ENCODE assay signal across 6 cellular contexts in genomic region chr5:87110721-87111120, GRCh38.
"Had no signal": no experiment of that assay in that cellular context is flagged by ENCODE, and none has a peak within 500 bp of the region (broad histone marks: within the 10 kb centered on the region; RNA-seq: fewer than 3 reads in every experiment).

No MANE protein-coding gene starts in this region.

- H3K9me3 Mint-ChIP-seq: GM23338, H9, IgD-negative memory B cell had no signal

- H3K4me1 Mint-ChIP-seq: GM23338, H9 had no signal

- H3K4me3 ChIP-seq: GM23338 had no signal

- H3K27ac ChIP-seq: HL-60 had no signal

- H3K36me3 Mint-ChIP-seq: IgD-negative memory B cell had no signal

- DNase-seq: H9, HCEC 1CT had no signal

- ATAC-seq: GM23338, HepG2 had no signal

- H3K27me3 Mint-ChIP-seq: IgD-negative memory B cell had no signal

- H3K4me3 Mint-ChIP-seq: GM23338, H9, IgD-negative memory B cell had no signal

- H3K27ac Mint-ChIP-seq: GM23338, H9, IgD-negative memory B cell had no signal
